Comparison of ENCODE assay signal across 8 cellular contexts in genomic region chr1:226034482-226034881, GRCh38. TPM values are rescaled to one million over a fixed set of nuclear protein-coding genes. Genes with fewer than 3 reads are reported as not detected.
DNase-seq lines count a peak whose midpoint lies in the region; ATAC-seq and TF ChIP-seq lines count a peak whose summit lies in the region.

No MANE protein-coding gene starts in this region.

- H2AFZ ChIP-seq in GM23338, result peak overlapping the region; percentile 66; the same call in 1 of the 2 replicates

- H3K4me3 ChIP-seq in GM23338 (no peak overlapping the region), adrenal gland (no peak overlapping the region), gastrocnemius medialis (no peak overlapping the region)

- TF ChIP-seq CTCF in GM23338 (conservative IDR thresholded peaks at IDR 0.05; ENCODE audit: low read depth in 2 of 2) (no peak), adrenal gland (IDR thresholded peaks at IDR 0.05) (no peak), gastrocnemius medialis (IDR thresholded peaks at IDR 0.05 in 4 of 5, conservative IDR thresholded peaks at IDR 0.05 in 1 of 5) (no peak), glutamatergic neuron (IDR thresholded peaks at IDR 0.05; ENCODE audit: partially characterized antibody, unreplicated experiment) (no peak), GM13977 (IDR thresholded peaks at IDR 0.05; ENCODE audit: extremely low read depth, insufficient read depth, missing control alignments) (no peak)

- H3K36me3 ChIP-seq in GM23338 (ENCODE audit: insufficient read depth), result no peaks in the 10 kb centered on the region
- H3K36me3 ChIP-seq in adrenal gland (replicated peaks in 1 of 2), result no peaks in the 10 kb centered on the region
- H3K36me3 ChIP-seq in gastrocnemius medialis, result no peaks in the 10 kb centered on the region

- H3K27me3 ChIP-seq in GM23338 (ENCODE audit: insufficient read depth) (no peaks in the 10 kb centered on the region), adrenal gland (no peaks in the 10 kb centered on the region), gastrocnemius medialis (no peaks in the 10 kb centered on the region)

- H3K4me3 Mint-ChIP-seq in GM23338, result no peak overlapping the region
- no peak overlapping the region for H3K4me3 Mint-ChIP-seq in glutamatergic neuron (ENCODE audit: unreplicated experiment)

- TF ChIP-seq POLR2A in adrenal gland (IDR thresholded peaks at IDR 0.05) (no peak), gastrocnemius medialis (IDR thresholded peaks at IDR 0.05) (no peak)

- no peaks in the 10 kb centered on the region for H4K20me1 ChIP-seq in GM23338 (replicated peaks; ENCODE audit: insufficient read depth)

- H3K36me3 Mint-ChIP-seq in GM23338 (ENCODE audit: low read depth) (no peaks in the 10 kb centered on the region), glutamatergic neuron (ENCODE audit: unreplicated experiment) (no peaks in the 10 kb centered on the region)

- H3K4me1 Mint-ChIP-seq in GM23338 (no peaks in the 10 kb centered on the region), glutamatergic neuron (ENCODE audit: low read depth, unreplicated experiment) (no peaks in the 10 kb centered on the region)

- H3F3A ChIP-seq in GM23338 (replicated peaks; ENCODE audit: low read depth), result 0 out of 2 replicates have a peak, but pooled peaks cover 2% of the 10 kb centered on the region

- H3K27me3 Mint-ChIP-seq in GM23338 (ENCODE audit: insufficient read depth, low read depth, poor library complexity) (peaks cover 4% of the 10 kb centered on the region), glutamatergic neuron (ENCODE audit: unreplicated experiment) (no peaks in the 10 kb centered on the region)

- DNase-seq in GM23338 (ENCODE audit: low spot score) (no peak), adrenal gland (peak; percentile 82 to 96 (median 94)), Right ventricle myocardium superior (peak; percentile 93), gastrocnemius medialis (peak; percentile 53 to 67), glutamatergic neuron (no peak), GM13977 (ENCODE audit: low spot score) (no peak)

- H3K9me2 ChIP-seq in GM23338 (ENCODE audit: insufficient read depth), result no peaks in the 10 kb centered on the region

- H3K4me1 ChIP-seq in GM23338 (ENCODE audit: insufficient read depth), result no peaks in the 10 kb centered on the region
- peaks cover 4 to 13% of the 10 kb centered on the region in 2 donors for H3K4me1 ChIP-seq in adrenal gland (replicated peaks in 1 of 2)
- no peaks in the 10 kb centered on the region for H3K4me1 ChIP-seq in gastrocnemius medialis

- 11 to 28% (median 20%) methylated on average over 5 to 6 of the region's 6 CpGs for WGBS in adrenal gland, 4 donors

- in situ Hi-C loops in gastrocnemius medialis (cut with MboI; ENCODE audit: low sequenced_read_pairs in 4 of 4) (no loop called here), GM13977 (cut with MboI; ENCODE audit: low pct_unique_long_range_greater_than_20kb, low sequenced_read_pairs, unreplicated experiment) (no loop called here)

- intact Hi-C loops in adrenal gland (cut with DNase I) (no loop called here), Right ventricle myocardium superior (cut with DNase I) (no loop called here), gastrocnemius medialis (cut with DNase I; ENCODE audit: low total_unique reads) (no loop called here)

- H3K79me2 ChIP-seq in GM23338 (replicated peaks; ENCODE audit: insufficient read depth), result no peaks in the 10 kb centered on the region

- ATAC-seq in GM23338, result no peak
- peak; percentile 95 for ATAC-seq in Right ventricle myocardium superior (ENCODE audit: poor library complexity)
- peak; percentile 75 to 82 for ATAC-seq in gastrocnemius medialis
- ATAC-seq in GM18873 (IDR thresholded peaks at IDR 0.05; ENCODE audit: low FRiP score, unreplicated experiment), result no peak
- ATAC-seq in GM21576 (IDR thresholded peaks at IDR 0.05; ENCODE audit: unreplicated experiment), result no peak

- H3K9me3 Mint-ChIP-seq in GM23338 (no peaks in the 10 kb centered on the region), glutamatergic neuron (ENCODE audit: unreplicated experiment) (no peaks in the 10 kb centered on the region)

- H3K9me3 ChIP-seq in adrenal gland (replicated peaks in 1 of 3), result no peaks in the 10 kb centered on the region
- no peaks in the 10 kb centered on the region for H3K9me3 ChIP-seq in gastrocnemius medialis

- no peak overlapping the region for H3K27ac Mint-ChIP-seq in GM23338
- no peak overlapping the region for H3K27ac Mint-ChIP-seq in glutamatergic neuron (ENCODE audit: unreplicated experiment)

- H3K4me2 ChIP-seq in GM23338, result no peak overlapping the region

- H3K27ac ChIP-seq in GM23338 (ENCODE audit: low read depth) (no peak overlapping the region), adrenal gland (peak overlapping the region in 4 of 5 donors; percentile 53 to 80 (median 76)), gastrocnemius medialis (peak overlapping the region in 3 of 4 donors; percentile 23 to 41 (median 33))

TF ChIP-seq in GM23338, 12 proteins besides CTCF, POLR2A, EP300 and RAD21 (continues in another document):
- no peak for TF ChIP-seq ETS1 (IDR thresholded peaks at IDR 0.05)
- TF ChIP-seq EZH2phosphoT487 (IDR thresholded peaks at IDR 0.05; ENCODE audit: unreplicated experiment), result no peak
- TF ChIP-seq CREB1 (CRISPR knock-in tag; IDR thresholded peaks at IDR 0.05; ENCODE audit: low read depth), result no peak
- no peak for TF ChIP-seq NANOG (IDR thresholded peaks at IDR 0.05; ENCODE audit: borderline replicate concordance)
- no peak for TF ChIP-seq REST (IDR thresholded peaks at IDR 0.05; ENCODE audit: unreplicated experiment)
- TF ChIP-seq EZH2 (IDR thresholded peaks at IDR 0.05; ENCODE audit: low read depth, unreplicated experiment), result no peak
- TF ChIP-seq ZNF331 (CRISPR knock-in tag; IDR thresholded peaks at IDR 0.05; ENCODE audit: low read depth), result no peak
- no peak for TF ChIP-seq POLR2AphosphoS5 (IDR thresholded peaks at IDR 0.05; ENCODE audit: low read depth)
- TF ChIP-seq JUNB (IDR thresholded peaks at IDR 0.05; ENCODE audit: unreplicated experiment), result no peak
- no peak for TF ChIP-seq ZNF114 (CRISPR knock-in tag; IDR thresholded peaks at IDR 0.05)

RNA-seq across cellular contexts. Expression of gene H3-3A, which starts 28.0 kb away (rescaled TPM):
- 913 and 938 TPM in 2 replicates for total RNA-seq in GM23338 (2014; rRNA removed; shearing (Covaris generic))
- 2,407 and 2,643 TPM in 2 replicates for polyA plus RNA-seq in GM23338 (2016; fragmentation: Nextera tagmentation; extraction: Ambion mirVana)
- 100 to 1,000 TPM; 216 to 543 (median 404) TPM for total RNA-seq in adrenal gland
- 100 to 1,000 TPM; 407 to 772 (median 547) TPM for polyA plus RNA-seq in adrenal gland
- total RNA-seq in Right ventricle myocardium superior, result 271 TPM
- 100 to 1,000 TPM; 163 to 289 (median 191) TPM for total RNA-seq in gastrocnemius medialis
- total RNA-seq in glutamatergic neuron (ENCODE audit: unreplicated experiment), result 1,150 TPM

RNA-seq across cellular contexts. Expression of gene SDE2, which starts 35.3 kb away (rescaled TPM):
- 25.6 and 26.9 TPM in 2 replicates for total RNA-seq in GM23338 (2014; rRNA removed; shearing (Covaris generic))
- polyA plus RNA-seq in GM23338 (2016; fragmentation: Nextera tagmentation; extraction: Ambion mirVana) (10.6 and 11.3 TPM in 2 replicates), adrenal gland (10 to 100 TPM in 1 of 3 donors, 1 to 10 TPM in 2; 4.3 to 20.7 (median 4.9) TPM)
- total RNA-seq in adrenal gland (10 to 100 TPM; 11.4 to 32.9 (median 16.9) TPM), Right ventricle myocardium superior (9.4 TPM), gastrocnemius medialis (10 to 100 TPM; 20.1 to 30.0 (median 23.0) TPM), glutamatergic neuron (ENCODE audit: unreplicated experiment) (19.6 TPM)

Comparison
In these comparisons a context has a peak if more than half of its experiments do, and no peak if none do; other contexts are left out.
1. ATAC-seq: peak in Right ventricle myocardium superior (single experiment) and gastrocnemius medialis (2 of 2); none in GM23338 (single experiment), GM18873 (single experiment) and GM21576 (single experiment).
2. DNase-seq: peak in adrenal gland (7 of 7), Right ventricle myocardium superior (single experiment) and gastrocnemius medialis (2 of 2); none in GM23338 (single experiment), glutamatergic neuron (single experiment) and GM13977 (single experiment).